ENCODE assay signal across 16 cellular contexts in the genomic region with DNA sequence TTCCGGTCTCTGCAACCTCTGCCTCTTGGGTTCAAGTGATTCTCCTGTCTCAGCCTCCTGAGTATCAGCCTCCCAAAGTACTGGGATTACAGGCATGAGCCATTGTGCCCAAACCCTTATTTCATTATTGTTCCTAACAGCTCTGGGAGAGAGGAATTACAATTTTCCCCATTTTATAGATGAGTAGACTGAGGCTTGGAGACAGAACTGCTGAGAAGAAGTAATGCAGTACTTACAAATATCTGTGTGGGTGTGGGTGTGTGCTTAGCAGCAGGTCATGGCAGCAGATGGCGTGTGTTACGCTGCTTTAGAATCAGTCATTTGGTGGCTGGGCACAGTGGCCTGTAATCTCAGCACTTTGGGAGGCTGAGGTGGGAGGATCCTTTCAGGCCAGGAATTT. TPM values are rescaled to one million over a fixed set of nuclear protein-coding genes. Genes with fewer than 3 reads are reported as not detected.
DNase-seq lines count a peak whose midpoint lies in the region; ATAC-seq, FAIRE-seq and TF ChIP-seq lines count a peak whose summit lies in the region.
"Had no signal": no experiment of that assay in that cellular context is flagged by ENCODE, and none has a peak within 500 bp of the region (broad histone marks: within the 10 kb centered on the region; RNA-seq: fewer than 3 reads in every experiment).

No MANE protein-coding gene starts in this region.

- FAIRE-seq in H54 (lab: Jason Lieb, UNC), result no peak

- H3K27me3 Mint-ChIP-seq in glutamatergic neuron (ENCODE audit: unreplicated experiment), result peaks cover 3% of the 10 kb centered on the region
- H3K27me3 Mint-ChIP-seq: CD8-positive, alpha-beta memory T cell had no signal

- TF ChIP-seq CTCF in RWPE1 (conservative IDR thresholded peaks at IDR 0.05; ENCODE audit: low read depth), result no peak
- TF ChIP-seq CTCF in glutamatergic neuron (IDR thresholded peaks at IDR 0.05; ENCODE audit: partially characterized antibody, unreplicated experiment), result no peak

- POLR2A ChIA-PET in RWPE1 (lab: Yijun Ruan, JAX; ENCODE audit: low non-redundant PET), result no interaction called here

- CTCF ChIA-PET in RWPE1 (lab: Yijun Ruan, JAX), result no interaction called here

- peak overlapping the region in 6 of 11 experiments; percentile 29 to 66 (median 62); a peak in 9 of 22 replicates for H3K4me2 ChIP-seq in BLaER1 treated with 17β-estradiol and CSF1 and Interleukin-3, amounts not matched to agents 10 nM and 100 nM

- H3K4me1 ChIP-seq in BLaER1 treated with 17β-estradiol and CSF1 and Interleukin-3, amounts not matched to agents 10 nM and 100 nM, result peaks cover 24 to 36% (median 33%) of the 10 kb centered on the region in 10 experiments

- DNase-seq in DMS 273 (lab: John Stamatoyannopoulos, UW; ENCODE audit: unreplicated experiment), result peak; percentile 28
- no peak for DNase-seq in DMS 273 treated with DMSO at 0.1 percent for 48 hours (lab: John Stamatoyannopoulos, UW)
- no peak for DNase-seq in RWPE1 (ENCODE audit: low spot score)
- no peak for DNase-seq in glutamatergic neuron
- DNase-seq in occipital lobe (lab: John Stamatoyannopoulos, UW), result no peak
- DNase-seq in H54 (ENCODE audit: insufficient read length, low spot score), result no peak
- DNase-seq: CD8-positive, alpha-beta memory T cell; GOT3; MG63; NCI-H1105; NCI-H187; NCI-H446; SIG-M5 had no signal

- peak overlapping the region; percentile 78 for H3K27ac Mint-ChIP-seq in glutamatergic neuron (ENCODE audit: unreplicated experiment)

- no peak overlapping the region for H3K4me3 ChIP-seq in BLaER1 treated with 17β-estradiol and CSF1 and Interleukin-3, amounts not matched to agents 10 nM and 100 nM
- H3K4me3 ChIP-seq: MG63 had no signal

- no peaks in the 10 kb centered on the region for H3K27me3 ChIP-seq in BLaER1 treated with 17β-estradiol and CSF1 and Interleukin-3, amounts not matched to agents 10 nM and 100 nM
- H3K27me3 ChIP-seq: MG63 had no signal

- H3K36me3 ChIP-seq in BLaER1 treated with 17β-estradiol and CSF1 and Interleukin-3, amounts not matched to agents 10 nM and 100 nM, result peaks cover 85 to 97% (median 94%) of the 10 kb centered on the region in 11 experiments

- TF ChIP-seq POLR2A in H54 (IDR thresholded peaks at IDR 0.05; ENCODE audit: low read depth, low read length), result no peak

- peaks cover 5% of the 10 kb centered on the region for H3K36me3 Mint-ChIP-seq in glutamatergic neuron (ENCODE audit: unreplicated experiment)

- H3K9me3 Mint-ChIP-seq in glutamatergic neuron (ENCODE audit: unreplicated experiment), result peaks cover 3% of the 10 kb centered on the region
- H3K9me3 Mint-ChIP-seq: CD8-positive, alpha-beta memory T cell had no signal

- peak overlapping the region in 7 of 11 experiments; percentile 21 to 63 (median 41); a peak in 7 of 22 replicates for H3K9ac ChIP-seq in BLaER1 treated with 17β-estradiol and CSF1 and Interleukin-3, amounts not matched to agents 10 nM and 100 nM

- no peak overlapping the region for H3K4me3 Mint-ChIP-seq in glutamatergic neuron (ENCODE audit: unreplicated experiment)

- H3K4me1 Mint-ChIP-seq in glutamatergic neuron (ENCODE audit: low read depth, unreplicated experiment), result peaks cover 14% of the 10 kb centered on the region

- no peak for ATAC-seq in HG03039 (IDR thresholded peaks at IDR 0.05; ENCODE audit: unreplicated experiment)

- peak overlapping the region in 8 of 11 experiments; percentile 29 to 77 (median 56); a peak in 11 of 22 replicates for H3K27ac ChIP-seq in BLaER1 treated with 17β-estradiol and CSF1 and Interleukin-3, amounts not matched to agents 10 nM and 100 nM
- peak overlapping the region; percentile 3; the same call in 1 of the 2 replicates for H3K27ac ChIP-seq in RWPE1
- H3K27ac ChIP-seq: 22Rv1 had no signal

- peaks cover 0 to 67% (median 50%) of the 10 kb centered on the region in 11 experiments; a peak in 19 of 22 replicates for H4K20me1 ChIP-seq in BLaER1 treated with 17β-estradiol and CSF1 and Interleukin-3, amounts not matched to agents 10 nM and 100 nM

- H3K9me3 ChIP-seq in BLaER1 treated with 17β-estradiol and CSF1 and Interleukin-3, amounts not matched to agents 10 nM and 100 nM (replicated peaks in 1 of 11), result no peaks in the 10 kb centered on the region
- H3K9me3 ChIP-seq: MG63 had no signal

RNA-seq across cellular contexts. Expression of a gene that starts 7.4 kb away (rescaled TPM):
- total RNA-seq in glutamatergic neuron (ENCODE audit: unreplicated experiment) (31.0 TPM), occipital lobe (13.6 TPM)

RNA-seq across cellular contexts. Expression of a gene that starts 29.8 kb away (rescaled TPM):
- total RNA-seq in glutamatergic neuron (ENCODE audit: unreplicated experiment) (31.8 TPM), occipital lobe (18.1 TPM)

RNA-seq across cellular contexts. Expression of a gene that starts 47.3 kb away (rescaled TPM):
- total RNA-seq in glutamatergic neuron (ENCODE audit: unreplicated experiment) (not detected), occipital lobe (0.16 TPM)
- total RNA-seq: CD8-positive, alpha-beta memory T cell had no signal
